24 cellular contexts compared by ENCODE assay signal in the genomic region with DNA sequence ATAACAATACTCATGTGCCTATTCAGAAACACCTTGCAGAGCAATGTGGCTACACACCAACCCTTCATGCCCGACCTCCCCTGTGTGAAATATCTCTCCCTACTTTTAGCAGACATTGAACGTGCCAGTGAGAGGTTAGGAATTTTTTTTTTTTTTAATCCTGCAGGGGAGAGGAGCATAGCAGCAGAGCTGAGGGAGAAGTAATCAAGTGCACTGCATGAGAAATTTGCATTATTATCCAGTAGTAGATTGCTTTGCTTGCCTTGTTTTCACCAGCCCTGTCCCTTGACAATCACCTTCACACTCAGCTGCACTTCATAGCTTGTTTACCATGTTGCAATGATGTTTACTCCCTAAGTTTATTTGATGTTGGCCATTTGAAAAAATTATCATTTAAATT.
DNase-seq lines count a peak whose midpoint lies in the region; ATAC-seq and TF ChIP-seq lines count a peak whose summit lies in the region.
"Had no signal": no experiment of that assay in that cellular context is flagged by ENCODE, and none has a peak within 500 bp of the region (broad histone marks: within the 10 kb centered on the region; RNA-seq: fewer than 3 reads in every experiment).

No MANE protein-coding gene starts in this region.

- H3K9me2 ChIP-seq in neural cell (ENCODE audit: insufficient read depth, low read length) = no peaks in the 10 kb centered on the region

- no peak overlapping the region for H3K4me3 ChIP-seq in neural cell (ENCODE audit: low read length)
- H3K4me3 ChIP-seq: BLaER1, K562 had no signal

- H3K4me2 ChIP-seq in neural cell (ENCODE audit: low read length) = peak overlapping the region; percentile 3
- H3K4me2 ChIP-seq: BLaER1 had no signal

- H4K20me1 ChIP-seq in neural cell (ENCODE audit: insufficient read depth) = no peaks in the 10 kb centered on the region
- H4K20me1 ChIP-seq: BLaER1 had no signal

- H3K27ac ChIP-seq in neural cell (ENCODE audit: low read length) = no peak overlapping the region
- H3K27ac ChIP-seq: 22Rv1, BLaER1 had no signal

- ATAC-seq in SK-N-SH treated with all-trans-retinoic acid at 6 μM for 48 hours (no peak), HG03442 (IDR thresholded peaks at IDR 0.05; ENCODE audit: unreplicated experiment) (no peak)
- ATAC-seq: HepG2, K562 had no signal

- no peak for TF ChIP-seq RAD21 in neural cell (conservative IDR thresholded peaks at IDR 0.05)

- no peaks in the 10 kb centered on the region for H3K27me3 ChIP-seq in neural cell (ENCODE audit: insufficient read depth, low read depth, low read length)
- H3K27me3 ChIP-seq: BLaER1 had no signal

- no peak overlapping the region for H2AFZ ChIP-seq in neural cell (ENCODE audit: low read depth, low read length)

- H3K79me2 ChIP-seq in neural cell (replicated peaks; ENCODE audit: insufficient read depth, low read length) = no peaks in the 10 kb centered on the region

- TF ChIP-seq EP300 in neural cell (conservative IDR thresholded peaks at IDR 0.05; ENCODE audit: poor library complexity, severe bottlenecking) = no peak

- no peaks in the 10 kb centered on the region for H3K36me3 ChIP-seq in neural cell (ENCODE audit: insufficient read depth, low read length)
- H3K36me3 ChIP-seq: BLaER1 had no signal

- TF ChIP-seq CTCF in neural cell (IDR thresholded peaks at IDR 0.05; ENCODE audit: poor library complexity, severe bottlenecking) = no peak

- DNase-seq in NCI-H1694 (lab: John Stamatoyannopoulos, UW) (peak; percentile 9), NCI-H1694 treated with DMSO at 0.1 percent for 48 hours (lab: John Stamatoyannopoulos, UW) (no peak), NCI-H69 (lab: John Stamatoyannopoulos, UW) (peak; percentile 12), germinal center (ENCODE audit: low spot score) (peak; percentile 8), hypothalamus (lab: John Stamatoyannopoulos, UW) (no peak)
- DNase-seq: ACHN; Caco-2; CD4-positive, alpha-beta memory T cell; DMS153; GOT3; MM.1S; NCI-H1092; NCI-H1436 treated with DMSO at 0.1 percent for 48 hours; NCI-H2029 treated with DMSO at 0.1 percent for 48 hours; NCI-H226; NCI-H510A treated with DMSO at 0.1 percent for 48 hours; Right ventricle myocardium superior had no signal

- H3K9me3 ChIP-seq in neural cell (ENCODE audit: low read length) = no peaks in the 10 kb centered on the region
- H3K9me3 ChIP-seq: BLaER1 had no signal

- no peaks in the 10 kb centered on the region for H3F3A ChIP-seq in neural cell (ENCODE audit: insufficient read depth, low read length, poor library complexity, severe bottlenecking)

- no peak overlapping the region for H3K9ac ChIP-seq in neural cell (ENCODE audit: low read length)
- H3K9ac ChIP-seq: BLaER1 had no signal

TF ChIP-seq in neural cell, 6 proteins besides CTCF, POLR2A, EP300 and RAD21:
- no peak for TF ChIP-seq EZH2 (IDR thresholded peaks at IDR 0.05; ENCODE audit: borderline replicate concordance, insufficient read depth, low read length, poor library complexity, severe bottlenecking)
- no peak for TF ChIP-seq MXI1 (conservative IDR thresholded peaks at IDR 0.05; ENCODE audit: poor library complexity, severe bottlenecking)
- no peak for TF ChIP-seq TAF1 (IDR thresholded peaks at IDR 0.05; ENCODE audit: low read depth)
- no peak for TF ChIP-seq POLR2AphosphoS5 (IDR thresholded peaks at IDR 0.05)
- no peak for TF ChIP-seq SMC3 (conservative IDR thresholded peaks at IDR 0.05; ENCODE audit: poor library complexity)
- TF ChIP-seq, protein P1, sequence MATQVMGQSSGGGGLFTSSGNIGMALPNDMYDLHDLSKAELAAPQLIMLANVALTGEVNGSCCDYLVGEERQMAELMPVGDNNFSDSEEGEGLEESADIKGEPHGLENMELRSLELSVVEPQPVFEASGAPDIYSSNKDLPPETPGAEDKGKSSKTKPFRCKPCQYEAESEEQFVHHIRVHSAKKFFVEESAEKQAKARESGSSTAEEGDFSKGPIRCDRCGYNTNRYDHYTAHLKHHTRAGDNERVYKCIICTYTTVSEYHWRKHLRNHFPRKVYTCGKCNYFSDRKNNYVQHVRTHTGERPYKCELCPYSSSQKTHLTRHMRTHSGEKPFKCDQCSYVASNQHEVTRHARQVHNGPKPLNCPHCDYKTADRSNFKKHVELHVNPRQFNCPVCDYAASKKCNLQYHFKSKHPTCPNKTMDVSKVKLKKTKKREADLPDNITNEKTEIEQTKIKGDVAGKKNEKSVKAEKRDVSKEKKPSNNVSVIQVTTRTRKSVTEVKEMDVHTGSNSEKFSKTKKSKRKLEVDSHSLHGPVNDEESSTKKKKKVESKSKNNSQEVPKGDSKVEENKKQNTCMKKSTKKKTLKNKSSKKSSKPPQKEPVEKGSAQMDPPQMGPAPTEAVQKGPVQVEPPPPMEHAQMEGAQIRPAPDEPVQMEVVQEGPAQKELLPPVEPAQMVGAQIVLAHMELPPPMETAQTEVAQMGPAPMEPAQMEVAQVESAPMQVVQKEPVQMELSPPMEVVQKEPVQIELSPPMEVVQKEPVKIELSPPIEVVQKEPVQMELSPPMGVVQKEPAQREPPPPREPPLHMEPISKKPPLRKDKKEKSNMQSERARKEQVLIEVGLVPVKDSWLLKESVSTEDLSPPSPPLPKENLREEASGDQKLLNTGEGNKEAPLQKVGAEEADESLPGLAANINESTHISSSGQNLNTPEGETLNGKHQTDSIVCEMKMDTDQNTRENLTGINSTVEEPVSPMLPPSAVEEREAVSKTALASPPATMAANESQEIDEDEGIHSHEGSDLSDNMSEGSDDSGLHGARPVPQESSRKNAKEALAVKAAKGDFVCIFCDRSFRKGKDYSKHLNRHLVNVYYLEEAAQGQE (IDR thresholded peaks at IDR 0.05; ENCODE audit: borderline replicate concordance) = no peak

TF ChIP-seq in SK-N-SH treated with all-trans-retinoic acid at 6 μM for 48 hours, 23 proteins besides CTCF, POLR2A, EP300 and RAD21 (continues in another document):
- TF ChIP-seq OSR1 (CRISPR knock-in tag; IDR thresholded peaks at IDR 0.05) (no peak), ZFP3 (CRISPR knock-in tag; IDR thresholded peaks at IDR 0.05) (no peak), ZNF565 (CRISPR knock-in tag; conservative IDR thresholded peaks at IDR 0.05; ENCODE audit: low read depth) (no peak), ISL1 (CRISPR knock-in tag; IDR thresholded peaks at IDR 0.05) (no peak), SNAI2 (CRISPR knock-in tag; IDR thresholded peaks at IDR 0.05) (no peak), TOX (CRISPR knock-in tag; IDR thresholded peaks at IDR 0.05; ENCODE audit: borderline replicate concordance) (no peak), ARNTL (CRISPR knock-in tag; IDR thresholded peaks at IDR 0.05; ENCODE audit: borderline replicate concordance, low read depth) (no peak), GLIS3 (CRISPR knock-in tag; IDR thresholded peaks at IDR 0.05) (no peak), CSDC2 (CRISPR knock-in tag; IDR thresholded peaks at IDR 0.05) (no peak), ZFP30 (CRISPR knock-in tag; IDR thresholded peaks at IDR 0.05) (no peak)
- TF ChIP-seq, protein P2, sequence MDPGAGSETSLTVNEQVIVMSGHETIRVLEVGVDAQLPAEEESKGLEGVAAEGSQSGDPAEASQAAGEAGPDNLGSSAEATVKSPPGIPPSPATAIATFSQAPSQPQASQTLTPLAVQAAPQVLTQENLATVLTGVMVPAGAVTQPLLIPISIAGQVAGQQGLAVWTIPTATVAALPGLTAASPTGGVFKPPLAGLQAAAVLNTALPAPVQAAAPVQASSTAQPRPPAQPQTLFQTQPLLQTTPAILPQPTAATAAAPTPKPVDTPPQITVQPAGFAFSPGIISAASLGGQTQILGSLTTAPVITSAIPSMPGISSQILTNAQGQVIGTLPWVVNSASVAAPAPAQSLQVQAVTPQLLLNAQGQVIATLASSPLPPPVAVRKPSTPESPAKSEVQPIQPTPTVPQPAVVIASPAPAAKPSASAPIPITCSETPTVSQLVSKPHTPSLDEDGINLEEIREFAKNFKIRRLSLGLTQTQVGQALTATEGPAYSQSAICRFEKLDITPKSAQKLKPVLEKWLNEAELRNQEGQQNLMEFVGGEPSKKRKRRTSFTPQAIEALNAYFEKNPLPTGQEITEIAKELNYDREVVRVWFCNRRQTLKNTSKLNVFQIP (CRISPR knock-in tag; IDR thresholded peaks at IDR 0.05; ENCODE audit: borderline replicate concordance, low read depth) = no peak
- TF ChIP-seq, protein P3, sequence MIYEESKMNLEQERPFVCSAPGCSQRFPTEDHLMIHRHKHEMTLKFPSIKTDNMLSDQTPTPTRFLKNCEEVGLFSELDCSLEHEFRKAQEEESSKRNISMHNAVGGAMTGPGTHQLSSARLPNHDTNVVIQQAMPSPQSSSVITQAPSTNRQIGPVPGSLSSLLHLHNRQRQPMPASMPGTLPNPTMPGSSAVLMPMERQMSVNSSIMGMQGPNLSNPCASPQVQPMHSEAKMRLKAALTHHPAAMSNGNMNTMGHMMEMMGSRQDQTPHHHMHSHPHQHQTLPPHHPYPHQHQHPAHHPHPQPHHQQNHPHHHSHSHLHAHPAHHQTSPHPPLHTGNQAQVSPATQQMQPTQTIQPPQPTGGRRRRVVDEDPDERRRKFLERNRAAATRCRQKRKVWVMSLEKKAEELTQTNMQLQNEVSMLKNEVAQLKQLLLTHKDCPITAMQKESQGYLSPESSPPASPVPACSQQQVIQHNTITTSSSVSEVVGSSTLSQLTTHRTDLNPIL (CRISPR knock-in tag; IDR thresholded peaks at IDR 0.05; ENCODE audit: low read depth) = no peak
- TF ChIP-seq, protein P4, sequence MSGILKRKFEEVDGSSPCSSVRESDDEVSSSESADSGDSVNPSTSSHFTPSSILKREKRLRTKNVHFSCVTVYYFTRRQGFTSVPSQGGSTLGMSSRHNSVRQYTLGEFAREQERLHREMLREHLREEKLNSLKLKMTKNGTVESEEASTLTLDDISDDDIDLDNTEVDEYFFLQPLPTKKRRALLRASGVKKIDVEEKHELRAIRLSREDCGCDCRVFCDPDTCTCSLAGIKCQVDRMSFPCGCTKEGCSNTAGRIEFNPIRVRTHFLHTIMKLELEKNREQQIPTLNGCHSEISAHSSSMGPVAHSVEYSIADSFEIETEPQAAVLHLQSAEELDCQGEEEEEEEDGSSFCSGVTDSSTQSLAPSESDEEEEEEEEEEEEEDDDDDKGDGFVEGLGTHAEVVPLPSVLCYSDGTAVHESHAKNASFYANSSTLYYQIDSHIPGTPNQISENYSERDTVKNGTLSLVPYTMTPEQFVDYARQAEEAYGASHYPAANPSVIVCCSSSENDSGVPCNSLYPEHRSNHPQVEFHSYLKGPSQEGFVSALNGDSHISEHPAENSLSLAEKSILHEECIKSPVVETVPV (CRISPR knock-in tag; IDR thresholded peaks at IDR 0.05) = no peak

Comparison
In these comparisons a context has a peak if more than half of its experiments do, and no peak if none do; other contexts are left out.
1. DNase-seq: peak in NCI-H1694 (single experiment), NCI-H69 (single experiment) and germinal center (single experiment); none in NCI-H1694 treated with DMSO at 0.1 percent for 48 hours (single experiment) and hypothalamus (0 of 51).